Comparison of ENCODE assay signal across 1 cellular context in genomic region chr1:25425098-25426085, GRCh38.
TF ChIP-seq lines count a peak whose summit lies in the region.

No MANE protein-coding gene starts in this region.

TF ChIP-seq in IMR-90, 13 proteins besides CTCF, POLR2A, EP300 and RAD21 (continued from another document):
- TF ChIP-seq FOS (IDR thresholded peaks at IDR 0.05; ENCODE audit: low read depth, low read length): no peak
- no peak for TF ChIP-seq BHLHE40 (IDR thresholded peaks at IDR 0.05; ENCODE audit: low read depth, low read length)
- TF ChIP-seq RCOR1 (IDR thresholded peaks at IDR 0.05; ENCODE audit: insufficient replicate concordance, low read length): no peak
- no peak for TF ChIP-seq MAFK (IDR thresholded peaks at IDR 0.05; ENCODE audit: low read depth, low read length)
- no peak for TF ChIP-seq MAZ (IDR thresholded peaks at IDR 0.05; ENCODE audit: borderline replicate concordance, low read depth, low read length)
- no peak for TF ChIP-seq CHD1 (IDR thresholded peaks at IDR 0.05; ENCODE audit: low read depth, low read length)
- TF ChIP-seq CEBPB (IDR thresholded peaks at IDR 0.05; ENCODE audit: low read depth, low read length): no peak
- no peak for TF ChIP-seq USF2 (IDR thresholded peaks at IDR 0.05; ENCODE audit: low read depth, low read length)
- TF ChIP-seq SMC3 (IDR thresholded peaks at IDR 0.05; ENCODE audit: low read depth, low read length): no peak
- TF ChIP-seq MXI1 (IDR thresholded peaks at IDR 0.05; ENCODE audit: borderline replicate concordance, low read depth, low read length): no peak
- no peak for TF ChIP-seq NFE2L2 (IDR thresholded peaks at IDR 0.05; ENCODE audit: low read depth, low read length)
- no peak for TF ChIP-seq ELK1 (IDR thresholded peaks at IDR 0.05; ENCODE audit: borderline replicate concordance, low read depth, low read length)
